Comparison of ENCODE assay signal across 17 cellular contexts in genomic region chr3:97778152-97778551, GRCh38. TPM values are rescaled to one million over a fixed set of nuclear protein-coding genes. Genes with fewer than 3 reads are reported as not detected.
DNase-seq lines count a peak whose midpoint lies in the region; ATAC-seq and TF ChIP-seq lines count a peak whose summit lies in the region.
"Had no signal": no experiment of that assay in that cellular context is flagged by ENCODE, and none has a peak within 500 bp of the region (broad histone marks: within the 10 kb centered on the region; RNA-seq: fewer than 3 reads in every experiment).

No MANE protein-coding gene starts in this region.

- CTCF ChIA-PET in Caco-2 (lab: Charles Lee) (no interaction called here), HEK293T (lab: Yijun Ruan, JAX) (no interaction called here)

- no peaks in the 10 kb centered on the region for H3K27me3 Mint-ChIP-seq in Caco-2 (ENCODE audit: insufficient read depth, unreplicated experiment)
- H3K27me3 Mint-ChIP-seq: CD8-positive, alpha-beta memory T cell had no signal

- H3K36me3 Mint-ChIP-seq in Caco-2 (ENCODE audit: insufficient read depth, unreplicated experiment), result no peaks in the 10 kb centered on the region

- H3K4me3 ChIP-seq in choroid plexus epithelial cell (ENCODE audit: low read depth, low read length), result no peak overlapping the region
- no peak overlapping the region for H3K4me3 ChIP-seq in neutrophil (ENCODE audit: low read depth in 1 of 2, low read length in 1 of 2)
- no peak overlapping the region for H3K4me3 ChIP-seq in Caco-2 (ENCODE audit: low read depth, low read length)
- H3K4me3 ChIP-seq: BLaER1, GM23248 had no signal

- DNase-seq in HCEC 1CT (peak; percentile 18), choroid plexus epithelial cell (ENCODE audit: low read depth) (peak; percentile 5), iris pigment epithelial cell (ENCODE audit: low read depth) (peak; percentile 6), occipital lobe (lab: John Stamatoyannopoulos, UW) (no peak), Caco-2 (no peak), HEK293T (ENCODE audit: extremely low spot score) (no peak)
- DNase-seq: 8988T; AML-193; CD8-positive, alpha-beta memory T cell; DMS53; GF-D8; GM23248; H7 had no signal

- H3K4me1 ChIP-seq in neutrophil (ENCODE audit: control insufficient read depth in 1 of 2, insufficient read depth in 1 of 2, low read depth in 1 of 2, low read length in 1 of 2) (peaks cover 26 to 36% of the 10 kb centered on the region in 2 experiments), Caco-2 (no peaks in the 10 kb centered on the region)
- H3K4me1 ChIP-seq: BLaER1 had no signal

- intact Hi-C loops in Caco-2 (cut with micrococcal nuclease; ENCODE audit: unreplicated experiment), result no loop called here

- H3K9me3 ChIP-seq in neutrophil, result no peaks in the 10 kb centered on the region
- H3K9me3 ChIP-seq in Caco-2, result no peaks in the 10 kb centered on the region
- H3K9me3 ChIP-seq: BLaER1 had no signal

- no peak overlapping the region for H3K4me3 Mint-ChIP-seq in Caco-2 (ENCODE audit: unreplicated experiment)
- H3K4me3 Mint-ChIP-seq: CD8-positive, alpha-beta memory T cell had no signal

- peak overlapping the region; percentile 66 for H3K27ac ChIP-seq in neutrophil
- H3K27ac ChIP-seq: BLaER1, GM23248 had no signal

- BruUV-seq in Caco-2 (replicated peaks; lab: Mats Ljungman, UMichigan), result no TSS peak

- no peaks in the 10 kb centered on the region for H3K9me3 Mint-ChIP-seq in Caco-2 (ENCODE audit: unreplicated experiment)
- H3K9me3 Mint-ChIP-seq: CD8-positive, alpha-beta memory T cell had no signal

- POLR2A ChIA-PET in Caco-2 (lab: Charles Lee), result no interaction called here
- POLR2A ChIA-PET in HEK293T (lab: Yijun Ruan, JAX), result no interaction called here

- no peaks in the 10 kb centered on the region for H3K36me3 ChIP-seq in neutrophil
- no peaks in the 10 kb centered on the region for H3K36me3 ChIP-seq in Caco-2 (ENCODE audit: control insufficient read depth, insufficient read depth, low read length)
- H3K36me3 ChIP-seq: BLaER1 had no signal

- ATAC-seq in HG03469 (IDR thresholded peaks at IDR 0.05; ENCODE audit: unreplicated experiment), result no peak
- ATAC-seq: HepG2 had no signal

- H3K27me3 ChIP-seq in neutrophil (no peaks in the 10 kb centered on the region), Caco-2 (replicated peaks; ENCODE audit: control insufficient read depth, insufficient read depth, low read length) (no peaks in the 10 kb centered on the region)
- H3K27me3 ChIP-seq: BLaER1 had no signal

- TF ChIP-seq CTCF in choroid plexus epithelial cell (conservative IDR thresholded peaks at IDR 0.05; ENCODE audit: low read depth, low read length) (no peak), neutrophil (IDR thresholded peaks at IDR 0.05) (no peak), Caco-2 (IDR thresholded peaks at IDR 0.05; ENCODE audit: insufficient read depth in 1 of 2, low read depth in 1 of 2, low read length in 1 of 2, severe bottlenecking in 1 of 2, unreplicated experiment in 1 of 2) (no peak)

- peaks cover 7% of the 10 kb centered on the region for H3K4me1 Mint-ChIP-seq in Caco-2 (ENCODE audit: low read depth, unreplicated experiment)

- no peak overlapping the region for H3K27ac Mint-ChIP-seq in Caco-2 (ENCODE audit: unreplicated experiment)
- H3K27ac Mint-ChIP-seq: CD8-positive, alpha-beta memory T cell had no signal

TF ChIP-seq in HEK293T, 16 proteins besides CTCF, POLR2A, EP300 and RAD21:
- TF ChIP-seq ELF4 (IDR thresholded peaks at IDR 0.05) (no peak), ARNT (IDR thresholded peaks at IDR 0.05) (no peak), PKNOX1 (IDR thresholded peaks at IDR 0.05) (no peak), HDGF (IDR thresholded peaks at IDR 0.05; ENCODE audit: borderline replicate concordance) (no peak), NFRKB (IDR thresholded peaks at IDR 0.05) (no peak), L3MBTL2 (conservative IDR thresholded peaks at IDR 0.05) (no peak), CTBP1 (IDR thresholded peaks at IDR 0.05; ENCODE audit: borderline replicate concordance) (no peak), FOXA1 (IDR thresholded peaks at IDR 0.05) (no peak), SP1 (IDR thresholded peaks at IDR 0.05) (no peak), FOXM1 (IDR thresholded peaks at IDR 0.05; ENCODE audit: borderline replicate concordance) (no peak), ZNF384 (IDR thresholded peaks at IDR 0.05) (no peak), LEF1 (IDR thresholded peaks at IDR 0.05; ENCODE audit: borderline replicate concordance) (no peak), SUZ12 (IDR thresholded peaks at IDR 0.05) (no peak)

RNA-seq across cellular contexts. Expression of gene ARL6, which starts 13.6 kb away (rescaled TPM):
- 40.1 TPM for total RNA-seq in occipital lobe
- total RNA-seq in Caco-2 (2022), result 2.0 and 3.2 TPM in 2 replicates

RNA-seq across cellular contexts. Expression of gene CRYBG3, which starts 43.7 kb away (rescaled TPM):
- total RNA-seq in occipital lobe, result 5.9 TPM
- total RNA-seq in Caco-2 (2022), result 1.3 TPM in 2 replicates

Comparison
In these comparisons a context has a peak if more than half of its experiments do, and no peak if none do; other contexts are left out.
1. DNase-seq: peak in HCEC 1CT (single experiment), choroid plexus epithelial cell (single experiment) and iris pigment epithelial cell (single experiment); none in occipital lobe (single experiment), Caco-2 (0 of 2) and HEK293T (single experiment).